In the genomic region with DNA sequence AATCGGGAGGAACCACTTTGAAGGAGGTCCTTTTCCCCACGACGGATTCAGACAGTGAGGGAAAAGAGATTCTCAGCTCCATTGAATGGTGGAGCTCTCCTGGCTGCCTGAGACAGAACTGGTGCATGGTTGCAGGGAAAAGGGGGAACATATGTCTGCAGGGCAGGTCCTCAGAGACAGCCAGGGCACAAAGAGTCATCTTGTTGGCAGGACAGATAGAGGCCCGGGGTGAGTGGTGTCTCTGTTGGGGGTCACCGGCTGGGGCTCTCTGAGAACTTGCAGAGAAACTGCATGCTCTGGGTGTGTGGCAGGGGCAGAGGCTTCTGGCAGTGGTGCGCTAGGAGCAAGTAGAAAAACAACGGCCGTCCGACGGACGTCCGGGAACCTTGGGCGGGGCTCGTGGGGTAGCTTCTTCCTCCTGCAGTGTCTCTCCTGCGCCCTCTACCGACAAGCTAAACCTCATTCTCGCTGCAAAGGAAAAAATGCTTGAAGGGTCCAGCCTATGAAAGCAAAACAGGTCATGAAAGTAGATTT, we compare ENCODE assay signal across 9 cellular contexts.
DNase-seq lines count a peak whose midpoint lies in the region; ATAC-seq, FAIRE-seq and TF ChIP-seq lines count a peak whose summit lies in the region.
"Had no signal": no experiment of that assay in that cellular context is flagged by ENCODE, and none has a peak within 500 bp of the region (broad histone marks: within the 10 kb centered on the region; RNA-seq: fewer than 3 reads in every experiment).

No MANE protein-coding gene starts in this region.

- no peaks in the 10 kb centered on the region for H3K79me2 ChIP-seq in H9 (ENCODE audit: insufficient read depth, low read length)

- H3K4me1 ChIP-seq in H9 (ENCODE audit: insufficient read depth, low read length), result no peaks in the 10 kb centered on the region
- H3K4me1 ChIP-seq in liver (ENCODE audit: control insufficient read depth in 4 of 4, insufficient read depth in 4 of 4, low read length in 3 of 4), result no peaks in the 10 kb centered on the region

- no peak overlapping the region for H3K23ac ChIP-seq in H9 (ENCODE audit: insufficient read length, low read depth, low read length)

- H2AFZ ChIP-seq in H9 (ENCODE audit: low read length), result peak overlapping the region; percentile 32

- H3K9me3 ChIP-seq in H9 (ENCODE audit: control insufficient read depth, low read depth, low read length), result no peaks in the 10 kb centered on the region
- H3K9me3 ChIP-seq in liver (ENCODE audit: control insufficient read depth in 4 of 4, low read length in 3 of 4), result no peaks in the 10 kb centered on the region

- peak overlapping the region in 2 of 3 donors; percentile 34 to 50 for H3K4me3 ChIP-seq in liver (ENCODE audit: low read depth in 1 of 3, low read length in 3 of 3)

- H3K23me2 ChIP-seq in H9 (ENCODE audit: insufficient read length, low read depth, low read length, poor library complexity, severe bottlenecking), result no peaks in the 10 kb centered on the region

- H3T11ph ChIP-seq in H9 (ENCODE audit: low read length), result no peak overlapping the region

- no peak for ATAC-seq in HG03139 (IDR thresholded peaks at IDR 0.05; ENCODE audit: unreplicated experiment)

- H3K4me1 Mint-ChIP-seq in H9, result peaks cover 18 to 30% of the 10 kb centered on the region in 2 experiments

- peak; percentile 83 to 84 for TF ChIP-seq RAD21 in liver (IDR thresholded peaks at IDR 0.05)

- no peak overlapping the region for H2BK12ac ChIP-seq in H9 (ENCODE audit: insufficient read length, low read depth, low read length)

- H3K18ac ChIP-seq in H9 (ENCODE audit: insufficient read length, low read depth, low read length), result no peak overlapping the region

- no peak overlapping the region for H2BK120ac ChIP-seq in H9 (ENCODE audit: low read depth, low read length, poor library complexity, severe bottlenecking)

- no peak overlapping the region for H2AK5ac ChIP-seq in H9 (ENCODE audit: insufficient read length, low read length)

- no peaks in the 10 kb centered on the region for H3K79me1 ChIP-seq in H9 (ENCODE audit: insufficient read depth, low read depth, low read length, poor library complexity, severe bottlenecking)

- no peak overlapping the region for H3K56ac ChIP-seq in H9 (ENCODE audit: insufficient read length, low read depth, low read length)

- H2BK15ac ChIP-seq in H9 (ENCODE audit: low read depth, low read length), result no peak overlapping the region

- H3K14ac ChIP-seq in H9 (ENCODE audit: insufficient read depth, low read length), result no peak overlapping the region

- H4K8ac ChIP-seq in H9 (replicated peaks; ENCODE audit: insufficient read length, low read depth, low read length), result no peak overlapping the region

- no peak overlapping the region for H2BK5ac ChIP-seq in H9 (ENCODE audit: insufficient read length, low read length)

- no peak for FAIRE-seq in D721Med (lab: Jason Lieb, UNC)
- FAIRE-seq: colon had no signal

- H3K9me3 Mint-ChIP-seq in H9, result no peaks in the 10 kb centered on the region

- H4K91ac ChIP-seq in H9 (ENCODE audit: insufficient read length, low read depth, low read length), result no peak overlapping the region

- H2BK20ac ChIP-seq in H9 (ENCODE audit: low read depth, low read length, poor library complexity, severe bottlenecking), result no peak overlapping the region

- no peaks in the 10 kb centered on the region for H3K36me3 ChIP-seq in liver (ENCODE audit: control insufficient read depth in 4 of 4, insufficient read depth in 3 of 4, low read depth in 1 of 4, low read length in 3 of 4)

- H3K9ac ChIP-seq in H9 (ENCODE audit: extremely low read depth, insufficient read length, low read length), result no peak overlapping the region
- H3K9ac ChIP-seq in liver (ENCODE audit: low read depth in 1 of 2, low read length in 2 of 2), result no peak overlapping the region

- H3K36me3 Mint-ChIP-seq in H9 (ENCODE audit: insufficient read depth in 1 of 3, low read depth in 3 of 3), result no peaks in the 10 kb centered on the region

- no peak overlapping the region for H4K5ac ChIP-seq in H9 (ENCODE audit: insufficient read length, low read depth, low read length)

- DNase-seq in D721Med (ENCODE audit: insufficient read length, low spot score) (no peak), H9 (peak; percentile 95), NCI-H226 (peak; percentile 77), dermis microvascular lymphatic vessel endothelial cell (ENCODE audit: low read depth in 2 of 2) (peak; percentile 36 to 67)
- DNase-seq in activated CD4-positive, CD25-positive, alpha-beta regulatory T cell treated with anti-CD3 and anti-CD28 coated beads, Interleukin-2, amount 50 U/mL, for 16 hours (ENCODE audit: low read depth, low spot score), result peak; percentile 9
- DNase-seq in stimulated activated CD8-positive, alpha-beta memory T cell treated with anti-CD3 and anti-CD28 coated beads, Interleukin-12 subunit alpha, Interleukin-12 subunit beta, amount 100 ng/mL, for 1 hour (ENCODE audit: low read depth), result peak; percentile 36

- H3K27ac Mint-ChIP-seq in H9, result peak overlapping the region in 1 of 3 experiments; percentile 93; a peak in 2 of 7 replicates

- H3K27me3 Mint-ChIP-seq in H9 (ENCODE audit: low read depth), result peaks cover 4% of the 10 kb centered on the region

- peak overlapping the region; percentile 54 for H3K4me2 ChIP-seq in H9 (ENCODE audit: insufficient read depth, insufficient read length, low read length)

- no peak overlapping the region for H3K27ac ChIP-seq in H9 (ENCODE audit: insufficient read length, low read depth, low read length)
- no peak overlapping the region for H3K27ac ChIP-seq in liver (ENCODE audit: low read depth in 1 of 2, low read length in 2 of 2)

- WGBS in H9 (ENCODE audit: extremely low coverage, insufficient read length, low lambda C conversion rate), result no CpG with 5 or more reads among the region's 17 CpGs
- 27% methylated on average over 17 of the region's 17 CpGs for WGBS in liver

- H3K27me3 ChIP-seq in H9 (ENCODE audit: insufficient read depth, low read length), result no peaks in the 10 kb centered on the region
- peaks cover 0 to 6% (median 0%) of the 10 kb centered on the region in 4 donors for H3K27me3 ChIP-seq in liver (ENCODE audit: control insufficient read depth in 4 of 4, insufficient read depth in 4 of 4, low read length in 3 of 4)

- H3K4ac ChIP-seq in H9 (ENCODE audit: low read depth, low read length), result no peak overlapping the region

- H3K4me3 Mint-ChIP-seq in H9, result peak overlapping the region; percentile 49 to 57; a peak in 4 of 5 replicates

- peak; percentile 96 for TF ChIP-seq CTCF in D721Med (IDR thresholded peaks at IDR 0.05; ENCODE audit: insufficient read depth, missing control alignments)
- peak; percentile 87 for TF ChIP-seq CTCF in H9 (conservative IDR thresholded peaks at IDR 0.05)
- peak; percentile 73 for TF ChIP-seq CTCF in liver (IDR thresholded peaks at IDR 0.05; ENCODE audit: low read depth, low read length, missing input control)

- H4K20me1 ChIP-seq in H9 (ENCODE audit: control insufficient read depth, insufficient read depth, insufficient read length), result no peaks in the 10 kb centered on the region

TF ChIP-seq in liver, 16 proteins besides CTCF, POLR2A, EP300 and RAD21 (continues in another document):
- no peak for TF ChIP-seq EGR1 (IDR thresholded peaks at IDR 0.05; ENCODE audit: low read depth in 2 of 2)
- TF ChIP-seq GABPA (IDR thresholded peaks at IDR 0.05 in 1 of 2, conservative IDR thresholded peaks at IDR 0.05 in 1 of 2), result peak in 1 of 2 donors; percentile 49
- peak; percentile 37 for TF ChIP-seq YY1 (IDR thresholded peaks at IDR 0.05)
- TF ChIP-seq, protein P1, sequence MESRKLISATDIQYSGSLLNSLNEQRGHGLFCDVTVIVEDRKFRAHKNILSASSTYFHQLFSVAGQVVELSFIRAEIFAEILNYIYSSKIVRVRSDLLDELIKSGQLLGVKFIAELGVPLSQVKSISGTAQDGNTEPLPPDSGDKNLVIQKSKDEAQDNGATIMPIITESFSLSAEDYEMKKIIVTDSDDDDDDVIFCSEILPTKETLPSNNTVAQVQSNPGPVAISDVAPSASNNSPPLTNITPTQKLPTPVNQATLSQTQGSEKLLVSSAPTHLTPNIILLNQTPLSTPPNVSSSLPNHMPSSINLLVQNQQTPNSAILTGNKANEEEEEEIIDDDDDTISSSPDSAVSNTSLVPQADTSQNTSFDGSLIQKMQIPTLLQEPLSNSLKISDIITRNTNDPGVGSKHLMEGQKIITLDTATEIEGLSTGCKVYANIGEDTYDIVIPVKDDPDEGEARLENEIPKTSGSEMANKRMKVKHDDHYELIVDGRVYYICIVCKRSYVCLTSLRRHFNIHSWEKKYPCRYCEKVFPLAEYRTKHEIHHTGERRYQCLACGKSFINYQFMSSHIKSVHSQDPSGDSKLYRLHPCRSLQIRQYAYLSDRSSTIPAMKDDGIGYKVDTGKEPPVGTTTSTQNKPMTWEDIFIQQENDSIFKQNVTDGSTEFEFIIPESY (IDR thresholded peaks at IDR 0.05), result no peak
- peak in 1 of 2 donors; percentile 4 for TF ChIP-seq RXRA (IDR thresholded peaks at IDR 0.05)
- TF ChIP-seq, protein P2, sequence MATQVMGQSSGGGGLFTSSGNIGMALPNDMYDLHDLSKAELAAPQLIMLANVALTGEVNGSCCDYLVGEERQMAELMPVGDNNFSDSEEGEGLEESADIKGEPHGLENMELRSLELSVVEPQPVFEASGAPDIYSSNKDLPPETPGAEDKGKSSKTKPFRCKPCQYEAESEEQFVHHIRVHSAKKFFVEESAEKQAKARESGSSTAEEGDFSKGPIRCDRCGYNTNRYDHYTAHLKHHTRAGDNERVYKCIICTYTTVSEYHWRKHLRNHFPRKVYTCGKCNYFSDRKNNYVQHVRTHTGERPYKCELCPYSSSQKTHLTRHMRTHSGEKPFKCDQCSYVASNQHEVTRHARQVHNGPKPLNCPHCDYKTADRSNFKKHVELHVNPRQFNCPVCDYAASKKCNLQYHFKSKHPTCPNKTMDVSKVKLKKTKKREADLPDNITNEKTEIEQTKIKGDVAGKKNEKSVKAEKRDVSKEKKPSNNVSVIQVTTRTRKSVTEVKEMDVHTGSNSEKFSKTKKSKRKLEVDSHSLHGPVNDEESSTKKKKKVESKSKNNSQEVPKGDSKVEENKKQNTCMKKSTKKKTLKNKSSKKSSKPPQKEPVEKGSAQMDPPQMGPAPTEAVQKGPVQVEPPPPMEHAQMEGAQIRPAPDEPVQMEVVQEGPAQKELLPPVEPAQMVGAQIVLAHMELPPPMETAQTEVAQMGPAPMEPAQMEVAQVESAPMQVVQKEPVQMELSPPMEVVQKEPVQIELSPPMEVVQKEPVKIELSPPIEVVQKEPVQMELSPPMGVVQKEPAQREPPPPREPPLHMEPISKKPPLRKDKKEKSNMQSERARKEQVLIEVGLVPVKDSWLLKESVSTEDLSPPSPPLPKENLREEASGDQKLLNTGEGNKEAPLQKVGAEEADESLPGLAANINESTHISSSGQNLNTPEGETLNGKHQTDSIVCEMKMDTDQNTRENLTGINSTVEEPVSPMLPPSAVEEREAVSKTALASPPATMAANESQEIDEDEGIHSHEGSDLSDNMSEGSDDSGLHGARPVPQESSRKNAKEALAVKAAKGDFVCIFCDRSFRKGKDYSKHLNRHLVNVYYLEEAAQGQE (IDR thresholded peaks at IDR 0.05), result no peak
- TF ChIP-seq FOXA2 (IDR thresholded peaks at IDR 0.05), result no peak
- TF ChIP-seq FOXA1 (IDR thresholded peaks at IDR 0.05), result no peak
- TF ChIP-seq, protein P3, sequence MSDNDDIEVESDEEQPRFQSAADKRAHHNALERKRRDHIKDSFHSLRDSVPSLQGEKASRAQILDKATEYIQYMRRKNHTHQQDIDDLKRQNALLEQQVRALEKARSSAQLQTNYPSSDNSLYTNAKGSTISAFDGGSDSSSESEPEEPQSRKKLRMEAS (IDR thresholded peaks at IDR 0.05), result no peak
